Comparison of ENCODE assay signal across 29 cellular contexts in the genomic region with DNA sequence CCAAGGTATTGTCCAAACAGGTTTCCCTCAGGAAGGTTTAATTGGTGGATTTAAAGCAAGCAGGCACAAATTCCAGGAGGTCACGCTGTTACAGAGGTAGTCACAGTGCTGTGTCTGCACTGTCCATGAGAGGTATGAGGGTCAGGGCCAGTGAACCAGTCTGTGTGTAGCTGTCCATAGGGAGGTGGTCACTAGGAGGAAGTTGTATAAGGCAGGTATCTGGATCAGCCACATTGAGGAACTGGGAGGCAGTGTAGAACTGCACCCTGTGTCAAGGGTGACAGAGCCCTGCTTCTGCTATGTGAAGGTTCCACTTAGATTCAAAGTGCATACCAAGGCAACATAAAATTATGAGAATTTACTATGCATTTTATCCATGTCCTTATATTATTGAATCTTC.
DNase-seq lines count a peak whose midpoint lies in the region; ATAC-seq and TF ChIP-seq lines count a peak whose summit lies in the region.
"Had no signal": no experiment of that assay in that cellular context is flagged by ENCODE, and none has a peak within 500 bp of the region (broad histone marks: within the 10 kb centered on the region; RNA-seq: fewer than 3 reads in every experiment).

No MANE protein-coding gene starts in this region.

- H2AFZ ChIP-seq in IMR-90 (replicated peaks; ENCODE audit: low read length, poor library complexity): no peak overlapping the region
- no peak overlapping the region for H2AFZ ChIP-seq in trophoblast cell (ENCODE audit: insufficient read depth, low read length, poor library complexity)

- no peaks in the 10 kb centered on the region for H3K27me3 ChIP-seq in IMR-90 (ENCODE audit: control insufficient read depth, insufficient read depth, low read length)
- no peaks in the 10 kb centered on the region for H3K27me3 ChIP-seq in endodermal cell (ENCODE audit: control insufficient read depth, insufficient read depth, low read length, poor library complexity, severe bottlenecking)
- no peaks in the 10 kb centered on the region for H3K27me3 ChIP-seq in upper lobe of right lung
- no peaks in the 10 kb centered on the region for H3K27me3 ChIP-seq in trophoblast cell (ENCODE audit: insufficient read depth, low read length)
- H3K27me3 ChIP-seq: cardiac muscle cell, esophagus squamous epithelium, SJCRH30, upper lobe of left lung had no signal

- H3K4me1 Mint-ChIP-seq in activated CD8-positive, alpha-beta T cell treated with anti-CD3 and anti-CD28 coated beads, Interleukin-2, amount 10 ng/mL, durations not matched to agents 7 days and 5 days (ENCODE audit: low read depth): no peaks in the 10 kb centered on the region
- peaks cover 9% of the 10 kb centered on the region for H3K4me1 Mint-ChIP-seq in activated CD8-positive, alpha-beta T cell treated with anti-CD3 and anti-CD28 coated beads for 36 hours (ENCODE audit: low read depth)
- H3K4me1 Mint-ChIP-seq in endodermal cell (peaks cover 9% of the 10 kb centered on the region), immature natural killer cell (peaks cover 2 to 4% of the 10 kb centered on the region in 2 donors)

- H3K9ac ChIP-seq in IMR-90 (ENCODE audit: low read depth, low read length) (no peak overlapping the region), endodermal cell (ENCODE audit: extremely low read depth, low read length, poor library complexity, severe bottlenecking) (no peak overlapping the region), trophoblast cell (ENCODE audit: low read length) (no peak overlapping the region)

- H4K8ac ChIP-seq in IMR-90 (ENCODE audit: low read depth in 2 of 2, low read length in 2 of 2) (no peak overlapping the region), trophoblast cell (ENCODE audit: low read depth, low read length) (no peak overlapping the region)

- H3K4me3 ChIP-seq in IMR-90 (ENCODE audit: insufficient read depth, low read depth, low read length): no peak overlapping the region
- H3K4me3 ChIP-seq in endodermal cell (ENCODE audit: low read length): no peak overlapping the region
- H3K4me3 ChIP-seq in upper lobe of right lung: no peak overlapping the region
- no peak overlapping the region for H3K4me3 ChIP-seq in trophoblast cell (ENCODE audit: low read depth, low read length)
- H3K4me3 ChIP-seq: cardiac muscle cell, esophagus squamous epithelium, lower lobe of right lung, SJCRH30, upper lobe of left lung had no signal

- no peak for ATAC-seq in activated CD8-positive, alpha-beta T cell treated with anti-CD3 and anti-CD28 coated beads, Interleukin-2, amount 10 ng/mL, durations not matched to agents 7 days and 5 days
- no peak for ATAC-seq in activated CD8-positive, alpha-beta T cell treated with anti-CD3 and anti-CD28 coated beads for 36 hours
- ATAC-seq in IMR-90 (ENCODE audit: low read depth): no peak
- peak; percentile 49 for ATAC-seq in upper lobe of right lung
- ATAC-seq: activated T-helper 17 cell treated with anti-CD3 and anti-CD28 coated beads, Interleukin-2, amount 50 U/mL, for 72 hours; lower lobe of right lung had no signal

- in situ Hi-C loops in IMR-90 (cut with MboI; ENCODE audit: low sequenced_read_pairs): no loop called here

- POLR2A ChIA-PET in activated CD8-positive, alpha-beta T cell treated with anti-CD3 and anti-CD28 coated beads, Interleukin-2, amount 10 ng/mL, durations not matched to agents 7 days and 5 days (lab: Charles Lee): no interaction called here
- POLR2A ChIA-PET in activated CD8-positive, alpha-beta T cell treated with anti-CD3 and anti-CD28 coated beads for 36 hours (lab: Charles Lee): no interaction called here
- POLR2A ChIA-PET in IMR-90 (lab: Charles Lee; ENCODE audit: unreplicated experiment): no interaction called here

- H3K23ac ChIP-seq in IMR-90 (ENCODE audit: low read depth, low read length) (no peak overlapping the region), trophoblast cell (ENCODE audit: low read length) (no peak overlapping the region)

- no peak for TF ChIP-seq CTCF in activated CD8-positive, alpha-beta T cell treated with anti-CD3 and anti-CD28 coated beads for 36 hours (IDR thresholded peaks at IDR 0.05)
- TF ChIP-seq CTCF in IMR-90 (conservative IDR thresholded peaks at IDR 0.05; ENCODE audit: low read depth, low read length) (no peak), endodermal cell (conservative IDR thresholded peaks at IDR 0.05) (no peak), upper lobe of right lung (IDR thresholded peaks at IDR 0.05) (no peak)

- H3K9me3 Mint-ChIP-seq in activated CD8-positive, alpha-beta T cell treated with anti-CD3 and anti-CD28 coated beads, Interleukin-2, amount 10 ng/mL, durations not matched to agents 7 days and 5 days (ENCODE audit: insufficient read depth): no peaks in the 10 kb centered on the region
- H3K9me3 Mint-ChIP-seq in activated CD8-positive, alpha-beta T cell treated with anti-CD3 and anti-CD28 coated beads for 36 hours: peaks cover 1% of the 10 kb centered on the region
- H3K9me3 Mint-ChIP-seq in endodermal cell (peaks cover 8% of the 10 kb centered on the region), immature natural killer cell (no peaks in the 10 kb centered on the region)
- H3K9me3 Mint-ChIP-seq: activated T-helper 17 cell treated with anti-CD3 and anti-CD28 coated beads, Interleukin-2, amount 50 U/mL, for 72 hours had no signal

- H3K4me2 ChIP-seq in IMR-90 (ENCODE audit: low read depth, low read length) (no peak overlapping the region), trophoblast cell (ENCODE audit: low read length) (no peak overlapping the region)

- DNase-seq in activated CD8-positive, alpha-beta T cell treated with anti-CD3 and anti-CD28 coated beads, Interleukin-2, amount 10 ng/mL, durations not matched to agents 7 days and 5 days: no peak
- DNase-seq in activated CD8-positive, alpha-beta T cell treated with anti-CD3 and anti-CD28 coated beads for 36 hours: no peak
- DNase-seq in IMR-90 (no peak), endodermal cell (no peak), upper lobe of right lung (no peak), occipital lobe (lab: John Stamatoyannopoulos, UW) (no peak), immature natural killer cell (no peak), trophoblast cell (no peak)
- DNase-seq: 8988T; activated CD4-positive, alpha-beta T cell treated with anti-CD3 and anti-CD28 coated beads for 4 hours; AML-193; aorta; CD4-positive, alpha-beta memory T cell; cortex of kidney; EL; esophagus squamous epithelium; H7; hippocampal formation; KG1; lower lobe of right lung; NCI-H1694; NCI-H2171 treated with DMSO at 0.1 percent for 48 hours; NCI-H526 treated with DMSO at 0.1 percent for 48 hours; SJCRH30; stimulated activated CD4-positive, alpha-beta T cell treated with anti-CD3 and anti-CD28 coated beads, Interleukin-1b, Interleukin-23, amount 100 ng/mL, for 48 hours; upper lobe of left lung had no signal

- peaks cover 7% of the 10 kb centered on the region; the same call in 1 of the 2 replicates for H3K9me1 ChIP-seq in IMR-90 (ENCODE audit: insufficient read depth, low read length)

- H2BK120ac ChIP-seq in IMR-90 (ENCODE audit: low read depth, low read length) (no peak overlapping the region), trophoblast cell (ENCODE audit: insufficient read depth, low read length, poor library complexity) (no peak overlapping the region)

- 0 out of 2 replicates have a peak, but pooled peaks cover 5% of the 10 kb centered on the region for H4K20me1 ChIP-seq in IMR-90 (ENCODE audit: insufficient read depth, low read length)

- no peak overlapping the region for H3K14ac ChIP-seq in IMR-90 (replicated peaks; ENCODE audit: low read depth, low read length)
- no peak overlapping the region for H3K14ac ChIP-seq in trophoblast cell (ENCODE audit: low read length)

- H2AK9ac ChIP-seq in IMR-90 (replicated peaks; ENCODE audit: low read depth, low read length, poor library complexity): peak overlapping the region; percentile 53

- no TSS peak for BruUV-seq in IMR-90 (replicated peaks; lab: Mats Ljungman, UMichigan)

- H2BK12ac ChIP-seq in trophoblast cell (ENCODE audit: low read length): no peak overlapping the region

- H2AK5ac ChIP-seq in IMR-90 (ENCODE audit: low read depth, low read length) (no peak overlapping the region), trophoblast cell (ENCODE audit: low read length) (no peak overlapping the region)

- peak overlapping the region; percentile 9 for H3K27ac Mint-ChIP-seq in activated CD8-positive, alpha-beta T cell treated with anti-CD3 and anti-CD28 coated beads, Interleukin-2, amount 10 ng/mL, durations not matched to agents 7 days and 5 days
- no peak overlapping the region for H3K27ac Mint-ChIP-seq in activated CD8-positive, alpha-beta T cell treated with anti-CD3 and anti-CD28 coated beads for 36 hours
- peak overlapping the region; percentile 47 for H3K27ac Mint-ChIP-seq in endodermal cell
- no peak overlapping the region for H3K27ac Mint-ChIP-seq in immature natural killer cell
- H3K27ac Mint-ChIP-seq: activated naive CD8-positive, alpha-beta T cell; activated T-helper 17 cell treated with anti-CD3 and anti-CD28 coated beads, Interleukin-2, amount 50 U/mL, for 72 hours had no signal

- 80% methylated on average over 1 of the region's 1 CpG; no CpG with 5 or more reads in 1 of the 2 experiments for WGBS in IMR-90 (ENCODE audit: extremely low coverage in 2 of 2, insufficient read length in 1 of 2), 2 experiments
- WGBS in endodermal cell (ENCODE audit: insufficient coverage in 1 of 2, insufficient read length in 1 of 2), 2 experiments: 92% methylated on average over 1 of the region's 1 CpG; no CpG with 5 or more reads in 1 of the 2 experiments
- WGBS in trophoblast cell (ENCODE audit: extremely low coverage, insufficient coverage, insufficient read length): no CpG with 5 or more reads among the region's 1 CpG

- no peak overlapping the region for H3K18ac ChIP-seq in IMR-90 (ENCODE audit: low read depth, low read length)
- no peak overlapping the region for H3K18ac ChIP-seq in trophoblast cell (ENCODE audit: low read length)

- H3K4me1 ChIP-seq in IMR-90 (ENCODE audit: control insufficient read depth, insufficient read depth, low read length) (no peaks in the 10 kb centered on the region), endodermal cell (ENCODE audit: control insufficient read depth, insufficient read depth, low read length) (peaks cover 5% of the 10 kb centered on the region), upper lobe of right lung (no peaks in the 10 kb centered on the region), trophoblast cell (ENCODE audit: control insufficient read depth in 1 of 2, insufficient read depth in 2 of 2, low read length in 2 of 2) (no peaks in the 10 kb centered on the region)
- H3K4me1 ChIP-seq: esophagus squamous epithelium, lower lobe of right lung, SJCRH30, upper lobe of left lung had no signal

- H4K12ac ChIP-seq in trophoblast cell (ENCODE audit: low read depth, low read length): no peak overlapping the region

- H2BK20ac ChIP-seq in IMR-90 (ENCODE audit: low read depth, low read length): no peak overlapping the region

- H4K91ac ChIP-seq in IMR-90 (ENCODE audit: insufficient read depth, low read depth, low read length): no peak overlapping the region
- H4K91ac ChIP-seq in trophoblast cell (ENCODE audit: low read depth, low read length): no peak overlapping the region

- TF ChIP-seq RAD21 in IMR-90 (IDR thresholded peaks at IDR 0.05; ENCODE audit: low read length): no peak

- no peak overlapping the region for H3K56ac ChIP-seq in IMR-90 (ENCODE audit: extremely low read depth, insufficient read depth, low read length)

- dilution Hi-C loops in IMR-90 (cut with HindIII; ENCODE audit: low sequenced_read_pairs, unreplicated experiment): no loop called here

- intact Hi-C loops in activated CD8-positive, alpha-beta T cell treated with anti-CD3 and anti-CD28 coated beads for 36 hours (cut with micrococcal nuclease): no loop called here
- intact Hi-C loops in IMR-90 (cut with micrococcal nuclease): no loop called here
- intact Hi-C loops in upper lobe of right lung (cut with DNase I): no loop called here

- H4K5ac ChIP-seq in IMR-90 (ENCODE audit: low read depth, low read length): no peak overlapping the region

- peaks cover 16 to 22% of the 10 kb centered on the region in 2 experiments for H3K79me1 ChIP-seq in IMR-90 (ENCODE audit: low read depth in 1 of 2, low read length in 2 of 2)
- H3K79me1 ChIP-seq in trophoblast cell (ENCODE audit: low read length): no peaks in the 10 kb centered on the region

- CTCF ChIA-PET in activated CD8-positive, alpha-beta T cell treated with anti-CD3 and anti-CD28 coated beads, Interleukin-2, amount 10 ng/mL, durations not matched to agents 7 days and 5 days (lab: Charles Lee): no interaction called here
- CTCF ChIA-PET in activated CD8-positive, alpha-beta T cell treated with anti-CD3 and anti-CD28 coated beads for 36 hours (lab: Charles Lee): no interaction called here
- CTCF ChIA-PET in IMR-90 (lab: Yijun Ruan, JAX): no interaction called here

- H3K27me3 Mint-ChIP-seq in activated CD8-positive, alpha-beta T cell treated with anti-CD3 and anti-CD28 coated beads, Interleukin-2, amount 10 ng/mL, durations not matched to agents 7 days and 5 days (ENCODE audit: low read depth): no peaks in the 10 kb centered on the region
- H3K27me3 Mint-ChIP-seq in activated CD8-positive, alpha-beta T cell treated with anti-CD3 and anti-CD28 coated beads for 36 hours: no peaks in the 10 kb centered on the region
- H3K27me3 Mint-ChIP-seq in endodermal cell (ENCODE audit: insufficient read depth) (no peaks in the 10 kb centered on the region), immature natural killer cell (ENCODE audit: low read depth in 3 of 3) (peaks cover 0 to 1% (median 0%) of the 10 kb centered on the region in 3 donors)
- H3K27me3 Mint-ChIP-seq: activated naive CD8-positive, alpha-beta T cell; activated T-helper 17 cell treated with anti-CD3 and anti-CD28 coated beads, Interleukin-2, amount 50 U/mL, for 72 hours; CD4-positive, alpha-beta memory T cell had no signal

- H3K36me3 ChIP-seq in IMR-90 (ENCODE audit: control insufficient read depth, insufficient read depth, low read length) (no peaks in the 10 kb centered on the region), endodermal cell (ENCODE audit: control insufficient read depth, insufficient read depth, low read length) (peaks cover 13% of the 10 kb centered on the region), upper lobe of right lung (no peaks in the 10 kb centered on the region), trophoblast cell (ENCODE audit: control insufficient read depth in 1 of 2, insufficient read depth in 2 of 2, low read length in 2 of 2) (peaks cover 2 to 4% of the 10 kb centered on the region in 2 experiments)
- H3K36me3 ChIP-seq: cardiac muscle cell, lower lobe of right lung had no signal

- H3K36me3 Mint-ChIP-seq in activated CD8-positive, alpha-beta T cell treated with anti-CD3 and anti-CD28 coated beads, Interleukin-2, amount 10 ng/mL, durations not matched to agents 7 days and 5 days (ENCODE audit: low read depth): peaks cover 16% of the 10 kb centered on the region
- peaks cover 16% of the 10 kb centered on the region for H3K36me3 Mint-ChIP-seq in activated CD8-positive, alpha-beta T cell treated with anti-CD3 and anti-CD28 coated beads for 36 hours (ENCODE audit: low read depth)
- peaks cover 31% of the 10 kb centered on the region for H3K36me3 Mint-ChIP-seq in endodermal cell (ENCODE audit: low read depth)
- H3K36me3 Mint-ChIP-seq in immature natural killer cell: peaks cover 3 to 11% (median 8%) of the 10 kb centered on the region in 3 donors

- H3K4ac ChIP-seq in IMR-90 (ENCODE audit: low read depth, low read length) (no peak overlapping the region), trophoblast cell (ENCODE audit: low read depth, low read length) (no peak overlapping the region)

- H2BK5ac ChIP-seq in IMR-90 (ENCODE audit: low read depth, low read length, poor library complexity, severe bottlenecking) (no peak overlapping the region), trophoblast cell (ENCODE audit: low read depth, low read length, poor library complexity) (no peak overlapping the region)

- H3K27ac ChIP-seq in IMR-90 (ENCODE audit: insufficient read depth, low read length) (no peak overlapping the region), endodermal cell (ENCODE audit: low read depth, low read length) (no peak overlapping the region), upper lobe of right lung (no peak overlapping the region), trophoblast cell (ENCODE audit: low read depth, low read length) (no peak overlapping the region)
- H3K27ac ChIP-seq: cardiac muscle cell, esophagus squamous epithelium, lower lobe of right lung, SJCRH30, upper lobe of left lung had no signal

- TF ChIP-seq POLR2A in IMR-90 (IDR thresholded peaks at IDR 0.05; ENCODE audit: low read depth, low read length): no peak

- H3K79me2 ChIP-seq in trophoblast cell (ENCODE audit: control insufficient read depth, insufficient read depth, low read length, poor library complexity): no peaks in the 10 kb centered on the region

- H3K9me3 ChIP-seq in IMR-90 (ENCODE audit: control insufficient read depth, insufficient read depth, low read length) (no peaks in the 10 kb centered on the region), endodermal cell (ENCODE audit: control insufficient read depth, low read length) (peaks cover 17% of the 10 kb centered on the region), upper lobe of right lung (no peaks in the 10 kb centered on the region), trophoblast cell (ENCODE audit: insufficient read depth, low read depth, low read length) (no peaks in the 10 kb centered on the region)
- H3K9me3 ChIP-seq: esophagus squamous epithelium, lower lobe of right lung, upper lobe of left lung had no signal

- H2BK15ac ChIP-seq in IMR-90 (ENCODE audit: low read depth, low read length): no peak overlapping the region

- no peak overlapping the region for H3K4me3 Mint-ChIP-seq in activated CD8-positive, alpha-beta T cell treated with anti-CD3 and anti-CD28 coated beads, Interleukin-2, amount 10 ng/mL, durations not matched to agents 7 days and 5 days
- H3K4me3 Mint-ChIP-seq in activated CD8-positive, alpha-beta T cell treated with anti-CD3 and anti-CD28 coated beads for 36 hours: no peak overlapping the region
- H3K4me3 Mint-ChIP-seq in endodermal cell: no peak overlapping the region
- H3K4me3 Mint-ChIP-seq in immature natural killer cell: no peak overlapping the region
- H3K4me3 Mint-ChIP-seq: activated naive CD8-positive, alpha-beta T cell; activated T-helper 17 cell treated with anti-CD3 and anti-CD28 coated beads, Interleukin-2, amount 50 U/mL, for 72 hours; CD4-positive, alpha-beta memory T cell had no signal

Comparison
In these comparisons a context has a peak if more than half of its experiments do, and no peak if none do; other contexts are left out.
1. H3K27ac Mint-ChIP-seq: peak in activated CD8-positive, alpha-beta T cell treated with anti-CD3 and anti-CD28 coated beads, Interleukin-2, amount 10 ng/mL, durations not matched to agents 7 days and 5 days (single experiment) and endodermal cell (single experiment); none in activated CD8-positive, alpha-beta T cell treated with anti-CD3 and anti-CD28 coated beads for 36 hours (single experiment) and immature natural killer cell (0 of 6).